In the genomic region with DNA sequence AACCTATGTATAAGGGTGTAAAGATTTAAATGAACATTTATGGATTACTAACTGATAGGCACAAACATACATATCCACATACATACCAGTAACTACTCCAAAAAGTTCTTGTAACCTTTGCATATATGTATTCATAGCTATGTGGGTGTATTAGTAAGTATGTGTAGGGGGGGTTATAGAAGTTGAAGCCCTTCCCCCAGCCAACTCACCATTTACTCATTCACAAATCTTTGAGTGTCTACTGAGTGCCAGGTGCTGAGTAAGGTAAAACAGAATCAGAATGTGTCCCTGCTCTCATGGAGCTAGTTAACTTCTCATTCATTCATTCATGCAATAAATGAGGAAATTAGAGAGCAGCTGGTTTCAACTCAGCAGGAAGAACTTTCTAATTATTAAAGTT, we compare ENCODE assay signal across 1 cellular context.
TF ChIP-seq lines count a peak whose summit lies in the region.

No MANE protein-coding gene starts in this region.

TF ChIP-seq in GM23338, 12 proteins besides CTCF, POLR2A, EP300 and RAD21 (continued from another document):
- no peak for TF ChIP-seq EZH2phosphoT487 (IDR thresholded peaks at IDR 0.05; ENCODE audit: unreplicated experiment)
- TF ChIP-seq, protein P1, sequence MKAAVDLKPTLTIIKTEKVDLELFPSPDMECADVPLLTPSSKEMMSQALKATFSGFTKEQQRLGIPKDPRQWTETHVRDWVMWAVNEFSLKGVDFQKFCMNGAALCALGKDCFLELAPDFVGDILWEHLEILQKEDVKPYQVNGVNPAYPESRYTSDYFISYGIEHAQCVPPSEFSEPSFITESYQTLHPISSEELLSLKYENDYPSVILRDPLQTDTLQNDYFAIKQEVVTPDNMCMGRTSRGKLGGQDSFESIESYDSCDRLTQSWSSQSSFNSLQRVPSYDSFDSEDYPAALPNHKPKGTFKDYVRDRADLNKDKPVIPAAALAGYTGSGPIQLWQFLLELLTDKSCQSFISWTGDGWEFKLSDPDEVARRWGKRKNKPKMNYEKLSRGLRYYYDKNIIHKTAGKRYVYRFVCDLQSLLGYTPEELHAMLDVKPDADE (IDR thresholded peaks at IDR 0.05), result no peak
- TF ChIP-seq ZNF114 (CRISPR knock-in tag; IDR thresholded peaks at IDR 0.05), result no peak
- TF ChIP-seq, protein P2, sequence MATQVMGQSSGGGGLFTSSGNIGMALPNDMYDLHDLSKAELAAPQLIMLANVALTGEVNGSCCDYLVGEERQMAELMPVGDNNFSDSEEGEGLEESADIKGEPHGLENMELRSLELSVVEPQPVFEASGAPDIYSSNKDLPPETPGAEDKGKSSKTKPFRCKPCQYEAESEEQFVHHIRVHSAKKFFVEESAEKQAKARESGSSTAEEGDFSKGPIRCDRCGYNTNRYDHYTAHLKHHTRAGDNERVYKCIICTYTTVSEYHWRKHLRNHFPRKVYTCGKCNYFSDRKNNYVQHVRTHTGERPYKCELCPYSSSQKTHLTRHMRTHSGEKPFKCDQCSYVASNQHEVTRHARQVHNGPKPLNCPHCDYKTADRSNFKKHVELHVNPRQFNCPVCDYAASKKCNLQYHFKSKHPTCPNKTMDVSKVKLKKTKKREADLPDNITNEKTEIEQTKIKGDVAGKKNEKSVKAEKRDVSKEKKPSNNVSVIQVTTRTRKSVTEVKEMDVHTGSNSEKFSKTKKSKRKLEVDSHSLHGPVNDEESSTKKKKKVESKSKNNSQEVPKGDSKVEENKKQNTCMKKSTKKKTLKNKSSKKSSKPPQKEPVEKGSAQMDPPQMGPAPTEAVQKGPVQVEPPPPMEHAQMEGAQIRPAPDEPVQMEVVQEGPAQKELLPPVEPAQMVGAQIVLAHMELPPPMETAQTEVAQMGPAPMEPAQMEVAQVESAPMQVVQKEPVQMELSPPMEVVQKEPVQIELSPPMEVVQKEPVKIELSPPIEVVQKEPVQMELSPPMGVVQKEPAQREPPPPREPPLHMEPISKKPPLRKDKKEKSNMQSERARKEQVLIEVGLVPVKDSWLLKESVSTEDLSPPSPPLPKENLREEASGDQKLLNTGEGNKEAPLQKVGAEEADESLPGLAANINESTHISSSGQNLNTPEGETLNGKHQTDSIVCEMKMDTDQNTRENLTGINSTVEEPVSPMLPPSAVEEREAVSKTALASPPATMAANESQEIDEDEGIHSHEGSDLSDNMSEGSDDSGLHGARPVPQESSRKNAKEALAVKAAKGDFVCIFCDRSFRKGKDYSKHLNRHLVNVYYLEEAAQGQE (IDR thresholded peaks at IDR 0.05; ENCODE audit: unreplicated experiment), result no peak
- TF ChIP-seq POLR2AphosphoS5 (IDR thresholded peaks at IDR 0.05; ENCODE audit: low read depth), result no peak
- TF ChIP-seq JUNB (IDR thresholded peaks at IDR 0.05; ENCODE audit: unreplicated experiment), result no peak
